In the genomic region with DNA sequence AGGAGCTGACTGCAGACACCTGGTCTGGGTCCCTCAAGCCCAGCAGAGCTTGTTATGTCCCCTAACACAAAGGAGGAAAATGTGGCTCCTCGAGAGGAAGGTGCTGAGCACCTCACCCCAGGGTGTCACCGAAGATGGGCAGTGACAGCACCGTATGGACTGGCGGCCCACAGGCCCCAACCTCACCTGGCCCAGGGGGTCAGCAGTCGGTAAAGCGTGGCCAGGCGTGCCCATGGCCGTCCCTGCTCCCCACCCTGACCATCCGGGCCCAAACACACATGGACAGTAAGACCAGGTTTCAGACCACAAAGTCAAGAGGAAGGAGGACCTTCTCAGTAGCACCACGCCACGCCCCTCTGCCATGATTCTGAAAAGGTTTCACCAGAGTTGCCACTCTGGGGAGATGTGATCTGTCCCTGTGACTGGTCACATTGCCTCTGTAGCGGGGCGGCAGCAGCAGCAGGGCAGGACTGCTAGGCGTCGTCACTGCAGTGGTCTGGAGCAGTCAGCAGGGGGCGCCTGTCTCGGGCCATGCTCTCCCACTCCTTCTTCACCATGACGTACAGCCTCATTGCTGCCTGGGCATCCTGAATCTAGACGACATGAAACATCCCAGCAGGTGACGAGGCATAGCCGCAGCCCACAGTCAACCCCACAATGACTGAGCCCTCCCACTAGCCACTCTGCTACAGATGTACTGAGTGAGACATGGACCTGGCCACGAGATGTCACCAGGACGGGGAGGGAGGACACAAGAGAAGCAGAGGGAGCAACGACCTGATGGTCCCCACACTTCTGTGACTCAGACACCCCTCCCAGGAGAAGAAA, we compare ENCODE assay signal across 8 cellular contexts. TPM values are rescaled to one million over a fixed set of nuclear protein-coding genes. Genes with fewer than 3 reads are reported as not detected.
DNase-seq lines count a peak whose midpoint lies in the region; ATAC-seq and TF ChIP-seq lines count a peak whose summit lies in the region.

No MANE protein-coding gene starts in this region.

- H3K27me3 ChIP-seq in MG63 (no peaks in the 10 kb centered on the region), upper lobe of left lung (no peaks in the 10 kb centered on the region)

- TF ChIP-seq CTCF in AG04449 (IDR thresholded peaks at IDR 0.05; ENCODE audit: insufficient read depth, low read length, missing control alignments) = peak; percentile 96
- peak; percentile 91 for TF ChIP-seq CTCF in glutamatergic neuron (IDR thresholded peaks at IDR 0.05; ENCODE audit: partially characterized antibody, unreplicated experiment)
- peak; percentile 89 to 96 (median 93) for TF ChIP-seq CTCF in upper lobe of left lung (IDR thresholded peaks at IDR 0.05)

- H3K36me3 ChIP-seq in MG63 (peaks cover 46% of the 10 kb centered on the region), upper lobe of left lung (peaks cover 22 to 74% (median 58%) of the 10 kb centered on the region in 4 donors)

- no peak overlapping the region for H3K4me3 Mint-ChIP-seq in glutamatergic neuron (ENCODE audit: unreplicated experiment)

- ATAC-seq in GM18909 (IDR thresholded peaks at IDR 0.05; ENCODE audit: poor library complexity, unreplicated experiment) = peak; percentile 48
- peak; percentile 80 to 89 for ATAC-seq in upper lobe of left lung (ENCODE audit: low FRiP score in 2 of 2)

- H3K9me3 ChIP-seq in MG63 (no peaks in the 10 kb centered on the region), upper lobe of left lung (no peaks in the 10 kb centered on the region)

- intact Hi-C loops in posterior cingulate gyrus (cut with DNase I) = loop anchor here (2.0 kb wide), 1 partner anchor 80 kb away; no protein-coding TSS in a partner anchor

- no peaks in the 10 kb centered on the region for H3K4me1 ChIP-seq in upper lobe of left lung

- H3K27ac Mint-ChIP-seq in glutamatergic neuron (ENCODE audit: unreplicated experiment) = peak overlapping the region; percentile 48

- peaks cover 4% of the 10 kb centered on the region for H3K27me3 Mint-ChIP-seq in glutamatergic neuron (ENCODE audit: unreplicated experiment)

- no peak for TF ChIP-seq EP300 in upper lobe of left lung (IDR thresholded peaks at IDR 0.05)

- H3K9me3 Mint-ChIP-seq in glutamatergic neuron (ENCODE audit: unreplicated experiment) = peaks cover 5% of the 10 kb centered on the region

- WGBS in upper lobe of left lung, 2 donors = 58 to 63% methylated on average over 8 to 24 of the region's 24 CpGs

- TF ChIP-seq POLR2A in upper lobe of left lung (IDR thresholded peaks at IDR 0.05) = no peak

- no peak overlapping the region for H3K27ac ChIP-seq in upper lobe of left lung

- POLR2A ChIA-PET in AG04449 (lab: Yijun Ruan, JAX) = no interaction called here

- no peak overlapping the region for H3K4me3 ChIP-seq in AG04449 (ENCODE audit: low read depth, low read length)
- H3K4me3 ChIP-seq in MG63 = no peak overlapping the region
- H3K4me3 ChIP-seq in upper lobe of left lung = no peak overlapping the region

- no peak for DNase-seq in AG04449 (ENCODE audit: low read depth, low spot score)
- DNase-seq in MG63 = peak; percentile 53
- DNase-seq in SKM-1 treated with dmso at 0.1 percent for 144 hours (lab: John Stamatoyannopoulos, UW; ENCODE audit: unreplicated experiment) = peak; percentile 59
- peak; percentile 81 for DNase-seq in activated naive CD4-positive, alpha-beta T cell treated with anti-CD3 and anti-CD28 coated beads, Interleukin-2, amount 50 U/mL, for 16 hours
- peak; percentile 91 for DNase-seq in glutamatergic neuron
- peak; percentile 66 to 98 (median 82) for DNase-seq in posterior cingulate gyrus
- DNase-seq in upper lobe of left lung = peak; percentile 74 to 88

- no peaks in the 10 kb centered on the region for H3K4me1 Mint-ChIP-seq in glutamatergic neuron (ENCODE audit: low read depth, unreplicated experiment)

- peaks cover 5% of the 10 kb centered on the region for H3K36me3 Mint-ChIP-seq in glutamatergic neuron (ENCODE audit: unreplicated experiment)

- CTCF ChIA-PET in AG04449 (lab: Yijun Ruan, JAX) = interaction anchor here (0.8 to 3.5 kb wide), 12 partner anchors 9 to 83 kb away, joined by 3 to 31 read pairs (median 3); a partner anchor contains a TSS

RNA-seq across cellular contexts. Expression of a gene that starts 11.1 kb away (rescaled TPM):
- total RNA-seq in MG63 (2014; rRNA removed; shearing (Covaris generic); ENCODE audit: low replicate concordance) = 32.8 and 36.0 TPM in 2 replicates
- total RNA-seq in glutamatergic neuron (ENCODE audit: unreplicated experiment) (20.4 TPM), upper lobe of left lung (10 to 100 TPM; 14.7 to 34.3 (median 23.1) TPM)

RNA-seq across cellular contexts. Expression of a gene that starts 15.5 kb away (rescaled TPM):
- 1.1 and 2.0 TPM in 2 replicates for total RNA-seq in MG63 (2014; rRNA removed; shearing (Covaris generic); ENCODE audit: low replicate concordance)
- total RNA-seq in glutamatergic neuron (ENCODE audit: unreplicated experiment) (27.9 TPM), upper lobe of left lung (1 to 10 TPM; 1.4 to 9.4 (median 2.5) TPM)

RNA-seq across cellular contexts. Expression of a gene that starts 30.5 kb away (rescaled TPM):
- total RNA-seq in MG63 (2014; rRNA removed; shearing (Covaris generic); ENCODE audit: low replicate concordance) = not detected in 2 replicates
- total RNA-seq in glutamatergic neuron (ENCODE audit: unreplicated experiment) = 2.6 TPM
- 1 to 10 TPM in 3 of 6 donors, under 1 TPM in 1, not detected in 2; 0.59 to 3.1 (median 1.6) TPM for total RNA-seq in upper lobe of left lung

RNA-seq across cellular contexts. Expression of a gene that starts 30.8 kb away (rescaled TPM):
- total RNA-seq in MG63 (2014; rRNA removed; shearing (Covaris generic); ENCODE audit: low replicate concordance) = 301 and 417 TPM in 2 replicates
- total RNA-seq in glutamatergic neuron (ENCODE audit: unreplicated experiment) (111 TPM), upper lobe of left lung (100 to 1,000 TPM in 5 of 6 donors, 10 to 100 TPM in 1; 66.0 to 208 (median 137) TPM)

RNA-seq across cellular contexts. Expression of a gene that starts 50.3 kb away (rescaled TPM):
- 28.5 and 47.2 TPM in 2 replicates for total RNA-seq in MG63 (2014; rRNA removed; shearing (Covaris generic); ENCODE audit: low replicate concordance)
- total RNA-seq in glutamatergic neuron (ENCODE audit: unreplicated experiment) = 24.0 TPM
- 10 to 100 TPM; 18.1 to 31.5 (median 21.7) TPM for total RNA-seq in upper lobe of left lung
